8 cellular contexts compared by ENCODE assay signal in the genomic region with DNA sequence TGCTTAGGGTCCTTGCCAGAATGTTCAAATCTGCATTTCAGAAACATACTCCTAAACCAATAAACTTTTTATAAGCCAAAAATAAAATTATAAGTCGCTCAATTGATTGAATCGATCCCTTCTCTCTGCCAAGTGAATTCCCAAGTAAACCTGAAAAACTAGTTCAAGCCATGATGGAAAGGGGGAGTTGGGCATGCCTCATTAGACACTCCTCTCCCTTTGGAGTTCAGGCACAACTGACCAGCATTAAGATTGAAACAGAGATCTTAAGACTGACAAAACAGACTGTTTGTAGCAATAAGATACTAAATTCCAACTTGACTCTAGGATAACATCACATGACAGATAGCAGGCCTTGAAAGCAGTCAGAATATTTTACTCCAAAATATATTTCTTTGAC.
"Had no signal": no experiment of that assay in that cellular context is flagged by ENCODE, and none has a peak within 500 bp of the region (broad histone marks: within the 10 kb centered on the region; RNA-seq: fewer than 3 reads in every experiment).

No MANE protein-coding gene starts in this region.

- H3K4me3 Mint-ChIP-seq: HFFc6, IgD-negative memory B cell had no signal

- H2AFZ ChIP-seq: GM23248 had no signal

- H3K4me3 ChIP-seq: GM23248, HAP-1 had no signal

- DNase-seq: GM23248, GOT3, H7, HFFc6, KBM-7 had no signal

- H3K9ac ChIP-seq: GM23248 had no signal

- H3K27ac Mint-ChIP-seq: HFFc6 had no signal

- H3K9me3 ChIP-seq: HAP-1 had no signal

- H3K36me3 Mint-ChIP-seq: IgD-negative memory B cell had no signal

- H3K36me3 ChIP-seq: HAP-1 had no signal

- H3K9me3 Mint-ChIP-seq: HFFc6, IgD-negative memory B cell had no signal

- H3K27ac ChIP-seq: GM23248, HL-60 had no signal
